In the genomic region with DNA sequence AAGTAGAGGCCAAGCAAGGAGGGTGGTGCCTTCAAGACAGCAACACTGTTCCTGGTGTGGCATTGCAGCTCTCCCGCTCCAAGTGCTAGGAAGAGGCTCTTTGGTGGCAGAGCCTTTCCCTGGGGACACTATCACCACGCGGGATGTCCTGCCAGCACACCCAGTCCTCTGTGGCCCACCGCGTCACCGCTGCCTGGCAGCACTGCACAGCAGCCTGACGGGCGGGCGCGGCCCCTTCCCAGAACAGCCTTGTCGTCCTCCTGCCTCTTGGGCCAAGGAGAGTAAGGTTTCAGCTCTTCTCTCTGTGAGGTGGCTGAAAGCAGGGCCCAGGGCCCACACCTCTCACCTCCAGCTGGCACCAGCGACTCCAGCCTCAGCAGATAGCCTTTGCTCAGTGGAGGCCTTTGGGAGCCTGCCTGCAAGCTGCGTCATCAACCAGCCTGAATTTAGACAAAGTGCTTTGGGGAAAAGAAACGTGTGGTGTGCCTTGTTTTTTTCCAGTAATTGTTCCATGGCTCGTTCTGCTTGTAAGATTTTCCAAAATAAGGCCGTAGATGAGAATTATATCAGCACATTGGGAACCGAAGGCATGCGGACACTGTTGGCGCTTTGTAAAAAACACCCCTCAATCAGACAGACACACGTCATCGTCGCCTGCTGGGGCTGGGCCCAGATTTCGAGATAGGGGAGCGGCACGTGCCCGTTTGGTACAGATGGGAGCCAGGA, we compare ENCODE assay signal across 12 cellular contexts.
A peak's percentile ranks its signal among the peaks of the same experiment; 100 is the strongest.
DNase-seq lines count a peak whose midpoint lies in the region; ATAC-seq, FAIRE-seq and TF ChIP-seq lines count a peak whose summit lies in the region.
"Had no signal": no experiment of that assay in that cellular context is flagged by ENCODE, and none has a peak within 500 bp of the region (broad histone marks: within the 10 kb centered on the region; RNA-seq: fewer than 3 reads in every experiment).

No MANE protein-coding gene starts in this region.

- peaks cover 27% of the 10 kb centered on the region for H3K36me3 ChIP-seq in CD8-positive, alpha-beta memory T cell (ENCODE audit: insufficient read depth, low read length)
- H3K36me3 ChIP-seq in ascending aorta, result peaks cover 7 to 41% of the 10 kb centered on the region in 2 donors
- H3K36me3 ChIP-seq in left ventricle myocardium inferior, result peaks cover 41% of the 10 kb centered on the region
- H3K36me3 ChIP-seq in spleen, result peaks cover 6 to 99% (median 73%) of the 10 kb centered on the region in 6 donors

- CTCF ChIA-PET in CD8-positive, alpha-beta memory T cell (lab: Charles Lee), result no interaction called here

- 92 to 97% (median 96%) methylated on average over 26 of the region's 26 CpGs for WGBS in spleen, 5 donors

- H3K4me1 ChIP-seq in CD8-positive, alpha-beta memory T cell (ENCODE audit: insufficient read depth, low read length), result no peaks in the 10 kb centered on the region
- H3K4me1 ChIP-seq in ascending aorta (peaks cover 30 to 53% of the 10 kb centered on the region in 2 donors), left ventricle myocardium inferior (peaks cover 84% of the 10 kb centered on the region), spleen (peaks cover 0 to 22% (median 13%) of the 10 kb centered on the region in 6 donors)

- no peaks in the 10 kb centered on the region for H3K9me3 ChIP-seq in CD8-positive, alpha-beta memory T cell (ENCODE audit: low read length)
- H3K9me3 ChIP-seq in ascending aorta (no peaks in the 10 kb centered on the region), left ventricle myocardium inferior (replicated peaks) (no peaks in the 10 kb centered on the region), spleen (no peaks in the 10 kb centered on the region)

- intact Hi-C loops in ascending aorta (cut with DNase I) (loop anchor here (1.0 to 10.0 kb wide), 5 partner anchors 39 to 485 kb away; a partner anchor contains a TSS), left ventricle myocardium inferior (cut with micrococcal nuclease) (no loop called here), spleen (cut with DNase I; ENCODE audit: low total_unique reads) (no loop called here)

- H3K4me3 ChIP-seq in CD8-positive, alpha-beta memory T cell (ENCODE audit: low read length), result no peak overlapping the region
- H3K4me3 ChIP-seq in ascending aorta (no peak overlapping the region), left ventricle myocardium inferior (no peak overlapping the region), spleen (no peak overlapping the region)

- H3K4me1 Mint-ChIP-seq in CD8-positive, alpha-beta memory T cell, result peaks cover 13 to 16% (median 14%) of the 10 kb centered on the region in 3 donors

- no peak for ATAC-seq in GM18505 (IDR thresholded peaks at IDR 0.05; ENCODE audit: unreplicated experiment)
- ATAC-seq: left lobe of liver, T-cell had no signal

- H3K9me3 Mint-ChIP-seq in CD8-positive, alpha-beta memory T cell, result no peaks in the 10 kb centered on the region
- H3K9me3 Mint-ChIP-seq: CD4-positive, alpha-beta memory T cell; T-cell had no signal

- DNase-seq in CD8-positive, alpha-beta memory T cell, result no peak
- DNase-seq in ascending aorta (ENCODE audit: low spot score in 2 of 2), result peak; percentile 77 to 97
- peak; percentile 92 for DNase-seq in left ventricle myocardium inferior
- DNase-seq in spleen, result peak; percentile 63
- no peak for DNase-seq in GM19239 (ENCODE audit: insufficient read length, low spot score)
- DNase-seq in amniotic stem cell (lab: John Stamatoyannopoulos, UW), result no peak
- DNase-seq in foreskin melanocyte, result no peak
- DNase-seq: CD4-positive, alpha-beta memory T cell; NCI-H82 had no signal

- no peak overlapping the region for H3K27ac ChIP-seq in CD8-positive, alpha-beta memory T cell (ENCODE audit: low read depth, low read length)
- peak overlapping the region; percentile 92 to 95 for H3K27ac ChIP-seq in ascending aorta
- H3K27ac ChIP-seq in left ventricle myocardium inferior (replicated peaks), result peak overlapping the region; percentile 93
- no peak overlapping the region for H3K27ac ChIP-seq in spleen

- H3K27me3 Mint-ChIP-seq in CD8-positive, alpha-beta memory T cell, result peaks cover 0 to 8% of the 10 kb centered on the region in 2 donors
- H3K27me3 Mint-ChIP-seq: CD4-positive, alpha-beta memory T cell; T-cell had no signal

- peak overlapping the region in 1 of 7 donors; percentile 68 for H3K4me3 Mint-ChIP-seq in CD8-positive, alpha-beta memory T cell
- H3K4me3 Mint-ChIP-seq: CD4-positive, alpha-beta memory T cell; T-cell had no signal

- POLR2A ChIA-PET in CD8-positive, alpha-beta memory T cell (lab: Charles Lee), result interaction anchor here (0.5 kb wide), 1 partner anchor 107 kb away, joined by 6 read pairs; no protein-coding TSS in a partner anchor

- H3K36me3 Mint-ChIP-seq in CD8-positive, alpha-beta memory T cell, result peaks cover 0 to 96% (median 18%) of the 10 kb centered on the region in 3 donors

- TF ChIP-seq CTCF in ascending aorta (IDR thresholded peaks at IDR 0.05) (no peak), left ventricle myocardium inferior (IDR thresholded peaks at IDR 0.05; ENCODE audit: borderline replicate concordance) (no peak), spleen (IDR thresholded peaks at IDR 0.05 in 8 of 11, conservative IDR thresholded peaks at IDR 0.05 in 3 of 11) (no peak)

- peak overlapping the region in 7 of 8 donors; percentile 22 to 66 (median 55) for H3K27ac Mint-ChIP-seq in CD8-positive, alpha-beta memory T cell

- no peaks in the 10 kb centered on the region for H3K27me3 ChIP-seq in CD8-positive, alpha-beta memory T cell (ENCODE audit: insufficient read depth, low read length, poor library complexity, severe bottlenecking)
- H3K27me3 ChIP-seq in ascending aorta (no peaks in the 10 kb centered on the region), left ventricle myocardium inferior (ENCODE audit: low read depth) (no peaks in the 10 kb centered on the region), spleen (replicated peaks in 1 of 7) (no peaks in the 10 kb centered on the region)

- TF ChIP-seq POLR2A in spleen (IDR thresholded peaks at IDR 0.05) (no peak), GM18505 (IDR thresholded peaks at IDR 0.05; ENCODE audit: borderline replicate concordance, extremely low read depth, insufficient read depth, insufficient read length) (no peak)

- FAIRE-seq in GM19239 (lab: Jason Lieb, UNC), result no peak

Comparison
In these comparisons a context has a peak if more than half of its experiments do, and no peak if none do; other contexts are left out.
1. DNase-seq: peak in ascending aorta (2 of 2), left ventricle myocardium inferior (single experiment) and spleen (single experiment); none in CD8-positive, alpha-beta memory T cell (0 of 5), GM19239 (single experiment), amniotic stem cell (single experiment) and foreskin melanocyte (single experiment).
2. H3K27ac ChIP-seq: peak in ascending aorta (2 of 2) and left ventricle myocardium inferior (single experiment); none in CD8-positive, alpha-beta memory T cell (single experiment) and spleen (0 of 8).